Comparison of ENCODE assay signal across 10 cellular contexts in the genomic region with DNA sequence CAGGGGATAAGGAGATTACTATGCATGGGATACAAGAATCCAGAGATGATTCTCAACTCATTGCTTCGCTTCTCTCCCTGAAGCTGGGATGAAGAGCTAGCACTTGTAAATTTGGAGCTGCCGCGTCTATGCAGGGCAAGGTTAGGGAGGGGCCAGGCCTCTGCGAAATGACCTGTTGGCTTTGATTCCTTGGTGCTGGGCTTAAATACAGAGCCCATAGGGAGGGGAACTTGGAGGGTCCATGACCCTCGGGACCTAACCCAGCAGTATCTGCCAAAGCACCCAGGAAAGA. TPM values are rescaled to one million over a fixed set of nuclear protein-coding genes. Genes with fewer than 3 reads are reported as not detected.
DNase-seq lines count a peak whose midpoint lies in the region; ATAC-seq, FAIRE-seq and TF ChIP-seq lines count a peak whose summit lies in the region.
"Had no signal": no experiment of that assay in that cellular context is flagged by ENCODE, and none has a peak within 500 bp of the region (broad histone marks: within the 10 kb centered on the region; RNA-seq: fewer than 3 reads in every experiment).

No MANE protein-coding gene starts in this region.

- no peak for FAIRE-seq in H54 (lab: Jason Lieb, UNC)

- no peak for ATAC-seq in GM21723 (IDR thresholded peaks at IDR 0.05; ENCODE audit: unreplicated experiment)

- peak overlapping the region; percentile 80 for H2AFZ ChIP-seq in neuron (ENCODE audit: low read depth, low read length)

- peaks cover 0 to 39% (median 8%) of the 10 kb centered on the region in 4 donors for H3K27me3 ChIP-seq in esophagus muscularis mucosa
- peaks cover 71% of the 10 kb centered on the region for H3K27me3 ChIP-seq in neuron (ENCODE audit: insufficient read depth, low read length)

- peaks cover 12 to 24% (median 23%) of the 10 kb centered on the region in 4 donors for H3K4me1 ChIP-seq in esophagus muscularis mucosa
- H3K4me1 ChIP-seq in neuron (ENCODE audit: insufficient read depth, low read length) = peaks cover 22% of the 10 kb centered on the region

- TF ChIP-seq EP300 in esophagus muscularis mucosa (IDR thresholded peaks at IDR 0.05) = no peak

- DNase-seq in AG08396 (ENCODE audit: low spot score) (peak; percentile 13), LHCN-M2 (ENCODE audit: low read depth) (peak; percentile 19), esophagus muscularis mucosa (ENCODE audit: extremely low spot score) (no peak), hepatic stellate cell (ENCODE audit: low spot score) (no peak), H54 (ENCODE audit: insufficient read length, low spot score) (no peak)
- DNase-seq in activated effector memory CD4-positive, alpha-beta T cell treated with Interleukin-2 at 50 U/mL for 16 hours = no peak
- DNase-seq: Karpas-422 had no signal

- H3K36me3 ChIP-seq in esophagus muscularis mucosa = no peaks in the 10 kb centered on the region
- no peaks in the 10 kb centered on the region for H3K36me3 ChIP-seq in neuron (ENCODE audit: insufficient read depth, low read length)

- H3K9me3 ChIP-seq in esophagus muscularis mucosa (no peaks in the 10 kb centered on the region), neuron (ENCODE audit: low read length) (no peaks in the 10 kb centered on the region)

- H3K4me3 ChIP-seq in esophagus muscularis mucosa (peak overlapping the region; percentile 43 to 48 (median 45)), neuron (ENCODE audit: low read length) (peak overlapping the region; percentile 41)

- intact Hi-C loops in esophagus muscularis mucosa (cut with DNase I) = no loop called here

- no peak overlapping the region for H3K27ac ChIP-seq in esophagus muscularis mucosa (replicated peaks in 1 of 4)

- TF ChIP-seq POLR2A in esophagus muscularis mucosa (IDR thresholded peaks at IDR 0.05; ENCODE audit: low read depth) (no peak), H54 (IDR thresholded peaks at IDR 0.05; ENCODE audit: low read depth, low read length) (no peak)

- TF ChIP-seq CTCF in esophagus muscularis mucosa (IDR thresholded peaks at IDR 0.05) = no peak

- no CpG with 5 or more reads among the region's 5 CpGs for WGBS in esophagus muscularis mucosa

RNA-seq across cellular contexts. Expression of gene WNT2, which starts 0.7 kb away (rescaled TPM):
- not detected in 2 replicates for total RNA-seq in LHCN-M2 (2014; rRNA removed)
- polyA plus RNA-seq in LHCN-M2 (2012) = not detected
- total RNA-seq in esophagus muscularis mucosa = 1 to 10 TPM in 3 of 4 donors, under 1 TPM in 1; 0.69 to 3.7 (median 1.9) TPM
- total RNA-seq: G401 had no signal

Comparison
In these comparisons a context has a peak if more than half of its experiments do, and no peak if none do; other contexts are left out.
1. DNase-seq: peak in AG08396 (single experiment) and LHCN-M2 (single experiment); none in esophagus muscularis mucosa (single experiment), hepatic stellate cell (single experiment), H54 (single experiment) and activated effector memory CD4-positive, alpha-beta T cell treated with Interleukin-2 at 50 U/mL for 16 hours (single experiment).